In the genomic region with DNA sequence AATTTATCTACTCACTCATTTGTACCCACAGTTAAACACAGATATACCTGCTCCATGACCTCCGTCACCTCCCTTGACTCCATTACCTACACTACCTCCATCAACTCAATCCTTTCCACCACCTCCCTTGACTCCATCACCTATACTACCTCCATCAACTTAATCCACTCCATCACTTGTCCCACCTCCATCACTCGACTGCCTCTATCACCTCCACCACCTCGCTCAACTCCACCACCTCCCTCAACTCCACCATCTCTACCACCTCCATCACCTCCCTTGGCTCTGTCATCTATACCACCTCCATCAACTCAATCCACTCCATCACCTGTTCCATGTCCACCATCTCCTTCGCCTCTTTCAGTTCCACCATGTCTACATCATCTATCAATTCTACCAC, we compare ENCODE assay signal across 26 cellular contexts. TPM values are rescaled to one million over a fixed set of nuclear protein-coding genes. Genes with fewer than 3 reads are reported as not detected.
DNase-seq lines count a peak whose midpoint lies in the region; ATAC-seq, FAIRE-seq and TF ChIP-seq lines count a peak whose summit lies in the region.
"Had no signal": no experiment of that assay in that cellular context is flagged by ENCODE, and none has a peak within 500 bp of the region (broad histone marks: within the 10 kb centered on the region; RNA-seq: fewer than 3 reads in every experiment).

No MANE protein-coding gene starts in this region.

- no peak overlapping the region for H4K5ac ChIP-seq in H1 (ENCODE audit: insufficient read length, low read depth, low read length)

- CTCF ChIA-PET in HEK293 (lab: Yijun Ruan, JAX) (no interaction called here), H1 (lab: Charles Lee; ENCODE audit: partially characterized antibody) (no interaction called here), OCI-LY7 (lab: Charles Lee; ENCODE audit: unreplicated experiment) (no interaction called here)

- no peak overlapping the region for H3K4ac ChIP-seq in H1 (replicated peaks; ENCODE audit: insufficient read length, low read depth, low read length)

- H3K4me1 ChIP-seq in HEK293 (ENCODE audit: control insufficient read depth, insufficient read depth, low read length) (no peaks in the 10 kb centered on the region), H1 (replicated peaks in 1 of 4; ENCODE audit: control insufficient read depth in 3 of 4, insufficient read depth in 4 of 4, low read length in 3 of 4) (no peaks in the 10 kb centered on the region), OCI-LY7 (ENCODE audit: insufficient read depth, low read length, poor library complexity, severe bottlenecking) (no peaks in the 10 kb centered on the region)
- H3K4me1 ChIP-seq: A549 had no signal

- TF ChIP-seq CTCF in natural killer cell (IDR thresholded peaks at IDR 0.05) (no peak), HEK293 (tag by site-specific recombination; IDR thresholded peaks at IDR 0.05) (no peak), H1 (IDR thresholded peaks at IDR 0.05; ENCODE audit: control extremely low read depth in 1 of 3, insufficient read depth in 1 of 3, low read depth in 1 of 3, low read length in 3 of 3) (no peak), OCI-LY7 (conservative IDR thresholded peaks at IDR 0.05; ENCODE audit: low read length) (no peak)

- H3K27me3 Mint-ChIP-seq in natural killer cell treated with Interleukin-12 subunit alpha and Interleukin-12 subunit beta and Interleukin-15 and Interleukin-18, amount 100 ng/mL, for 72 hours: peaks cover 12 to 18% of the 10 kb centered on the region in 2 donors
- peaks cover 17 to 28% of the 10 kb centered on the region in 2 donors for H3K27me3 Mint-ChIP-seq in natural killer cell (ENCODE audit: low read depth in 2 of 2)

- TF ChIP-seq POLR2A in H1 (IDR thresholded peaks at IDR 0.05; ENCODE audit: control extremely low read depth in 1 of 2, low read depth in 2 of 2, low read length in 2 of 2): no peak

- H3K23me2 ChIP-seq in H1 (ENCODE audit: low read depth, low read length): peaks cover 7% of the 10 kb centered on the region; the same call in 1 of the 2 replicates

- H2AFZ ChIP-seq in H1 (ENCODE audit: low read length): no peak overlapping the region
- H2AFZ ChIP-seq in OCI-LY7 (ENCODE audit: low read length): no peak overlapping the region
- H2AFZ ChIP-seq: GM23248 had no signal

- H3K79me1 ChIP-seq in H1 (ENCODE audit: low read depth, low read length): no peaks in the 10 kb centered on the region

- TF ChIP-seq EP300 in H1 (IDR thresholded peaks at IDR 0.05; ENCODE audit: borderline replicate concordance in 1 of 2, low read depth in 2 of 2, low read length in 2 of 2): no peak

- no peak overlapping the region for H2BK12ac ChIP-seq in H1 (ENCODE audit: low read depth, low read length)

- no peak overlapping the region for H3K18ac ChIP-seq in H1 (ENCODE audit: extremely low read depth, low read length)

- BruUV-seq in OCI-LY7 (replicated peaks; lab: Mats Ljungman, UMichigan): no TSS peak

- in situ Hi-C loops in G401 (cut with HindIII; ENCODE audit: low sequenced_read_pairs): no loop called here

- H2BK15ac ChIP-seq in H1 (ENCODE audit: low read length): no peak overlapping the region

- no peaks in the 10 kb centered on the region for H3K9me2 ChIP-seq in OCI-LY7 (ENCODE audit: insufficient read depth, low read length)

- no peak overlapping the region for H2BK5ac ChIP-seq in H1 (ENCODE audit: low read depth, low read length)

- intact Hi-C loops in natural killer cell (cut with micrococcal nuclease) (no loop called here), OCI-LY7 (cut with micrococcal nuclease; ENCODE audit: unreplicated experiment) (no loop called here)

- H3K27me3 ChIP-seq in H1 (replicated peaks in 1 of 4; ENCODE audit: control insufficient read depth in 3 of 4, extremely low read depth in 1 of 4, insufficient read depth in 3 of 4, low read length in 3 of 4): no peaks in the 10 kb centered on the region; a peak in 1 of 7 replicates

- H4K91ac ChIP-seq in H1 (replicated peaks; ENCODE audit: insufficient read length, low read length): no peak overlapping the region

- no peak overlapping the region for H3K4me3 ChIP-seq in HEK293 (ENCODE audit: low read depth, low read length)
- H3K4me3 ChIP-seq in H1 (ENCODE audit: extremely low read depth in 1 of 4, insufficient read depth in 2 of 4, low read depth in 3 of 4, low read length in 4 of 4): no peak overlapping the region
- no peak overlapping the region for H3K4me3 ChIP-seq in OCI-LY7 (ENCODE audit: low read depth, low read length, poor library complexity, severe bottlenecking)
- H3K4me3 ChIP-seq: A549, GM23248 had no signal

- H2BK120ac ChIP-seq in H1 (replicated peaks; ENCODE audit: low read depth, low read length): no peak overlapping the region

- DNase-seq in natural killer cell treated with Interleukin-12 subunit alpha and Interleukin-12 subunit beta and Interleukin-15 and Interleukin-18, amount 100 ng/mL, for 72 hours (ENCODE audit: low spot score): no peak
- no peak for DNase-seq in natural killer cell
- DNase-seq in H1 (ENCODE audit: low read depth in 1 of 2, low spot score in 2 of 2): no peak
- DNase-seq in urothelium cell line (ENCODE audit: low spot score): no peak
- no peak for DNase-seq in G401 (ENCODE audit: low spot score)
- DNase-seq in OCI-LY7 (ENCODE audit: low spot score): no peak
- DNase-seq: 8988T; ACHN; AML-193; C1 segment of cervical spinal cord; Calu3; CD4-positive, alpha-beta memory T cell; COR-L47; DMS53; DMS79 treated with DMSO at 0.1 percent for 48 hours; GM23248; H9; HFFc6 had no signal

- no peak overlapping the region for H3K27ac Mint-ChIP-seq in natural killer cell treated with Interleukin-12 subunit alpha and Interleukin-12 subunit beta and Interleukin-15 and Interleukin-18, amount 100 ng/mL, for 72 hours
- no peak overlapping the region for H3K27ac Mint-ChIP-seq in natural killer cell
- H3K27ac Mint-ChIP-seq: CD4-positive, alpha-beta memory T cell; H9; HFFc6 had no signal

- H3K4me3 Mint-ChIP-seq in natural killer cell treated with Interleukin-12 subunit alpha and Interleukin-12 subunit beta and Interleukin-15 and Interleukin-18, amount 100 ng/mL, for 72 hours: peak overlapping the region; percentile 5
- no peak overlapping the region for H3K4me3 Mint-ChIP-seq in natural killer cell
- H3K4me3 Mint-ChIP-seq: CD4-positive, alpha-beta memory T cell; H9; HFFc6 had no signal

- POLR2A ChIA-PET in HEK293 (lab: Yijun Ruan, JAX) (no interaction called here), H1 (lab: Charles Lee; ENCODE audit: partially characterized antibody) (no interaction called here), OCI-LY7 (lab: Charles Lee) (no interaction called here)

- peaks cover 0 to 8% of the 10 kb centered on the region in 2 donors for H3K4me1 Mint-ChIP-seq in natural killer cell treated with Interleukin-12 subunit alpha and Interleukin-12 subunit beta and Interleukin-15 and Interleukin-18, amount 100 ng/mL, for 72 hours (ENCODE audit: low read depth in 2 of 2)
- peaks cover 4 to 8% of the 10 kb centered on the region in 2 donors for H3K4me1 Mint-ChIP-seq in natural killer cell
- H3K4me1 Mint-ChIP-seq: H9 had no signal

- no peaks in the 10 kb centered on the region for H4K20me1 ChIP-seq in H1 (replicated peaks in 1 of 2; ENCODE audit: control insufficient read depth in 1 of 2, insufficient read depth in 2 of 2, low read length in 2 of 2)
- no peaks in the 10 kb centered on the region for H4K20me1 ChIP-seq in OCI-LY7 (ENCODE audit: insufficient read depth, low read length)

- no peak overlapping the region for H4K8ac ChIP-seq in H1 (ENCODE audit: extremely low read depth, insufficient read depth, low read length)

- ATAC-seq in natural killer cell treated with Interleukin-12 subunit alpha and Interleukin-12 subunit beta and Interleukin-15 and Interleukin-18, amount 100 ng/mL, for 72 hours: no peak
- ATAC-seq in natural killer cell: no peak
- ATAC-seq: A549, HCT116 had no signal

- H3K27ac ChIP-seq in HEK293 (ENCODE audit: extremely low read depth, low read depth, low read length) (no peak overlapping the region), H1 (ENCODE audit: low read depth, low read length) (no peak overlapping the region), OCI-LY7 (ENCODE audit: low read depth, low read length, poor library complexity, severe bottlenecking) (no peak overlapping the region)
- H3K27ac ChIP-seq: A549, GM23248 had no signal

- H3K23ac ChIP-seq in H1 (ENCODE audit: insufficient read length): no peak overlapping the region

- H3K56ac ChIP-seq in H1 (replicated peaks; ENCODE audit: insufficient read length, low read depth, low read length): peak overlapping the region; percentile 69

- H3K9me3 ChIP-seq in HEK293 (ENCODE audit: control insufficient read depth, insufficient read depth, low read depth, low read length) (no peaks in the 10 kb centered on the region), H1 (ENCODE audit: insufficient read depth in 2 of 2, low read depth in 1 of 2, low read length in 1 of 2) (peaks cover 14 to 40% of the 10 kb centered on the region in 2 experiments), OCI-LY7 (ENCODE audit: low read length) (no peaks in the 10 kb centered on the region)
- H3K9me3 ChIP-seq: A549 had no signal

- 86 to 100% methylated on average over 1 to 4 of the region's 4 CpGs for WGBS in H1 (ENCODE audit: extremely low coverage in 1 of 2, insufficient coverage in 1 of 2, insufficient read length in 1 of 2, insufficient replicate concordance in 2 of 2, low coverage in 1 of 2, low lambda C conversion rate in 2 of 2, missing lambda C conversion rate in 1 of 2), 2 experiments

- no peak overlapping the region; the same call in 1 of the 2 replicates for H2AK5ac ChIP-seq in H1 (ENCODE audit: low read depth, low read length)

- no peak for TF ChIP-seq RAD21 in H1 (IDR thresholded peaks at IDR 0.05 in 1 of 2, conservative IDR thresholded peaks at IDR 0.05 in 1 of 2; ENCODE audit: low read depth in 2 of 2, low read length in 2 of 2)

- H3K79me2 ChIP-seq in H1 (ENCODE audit: control insufficient read depth in 1 of 2, insufficient read depth in 2 of 2, low read length in 2 of 2) (no peaks in the 10 kb centered on the region), OCI-LY7 (ENCODE audit: insufficient read depth, low read depth, low read length) (no peaks in the 10 kb centered on the region)

- peaks cover 9% of the 10 kb centered on the region for H3K36me3 Mint-ChIP-seq in natural killer cell treated with Interleukin-12 subunit alpha and Interleukin-12 subunit beta and Interleukin-15 and Interleukin-18, amount 100 ng/mL, for 72 hours
- no peaks in the 10 kb centered on the region for H3K36me3 Mint-ChIP-seq in natural killer cell

- H3K9me3 Mint-ChIP-seq in natural killer cell treated with Interleukin-12 subunit alpha and Interleukin-12 subunit beta and Interleukin-15 and Interleukin-18, amount 100 ng/mL, for 72 hours: peaks cover 9% of the 10 kb centered on the region
- peaks cover 5 to 19% of the 10 kb centered on the region in 2 donors for H3K9me3 Mint-ChIP-seq in natural killer cell

- H3K4me2 ChIP-seq in H1 (ENCODE audit: insufficient read depth in 1 of 2, low read depth in 2 of 2, low read length in 2 of 2) (no peak overlapping the region), OCI-LY7 (ENCODE audit: low read length) (no peak overlapping the region)
- H3K4me2 ChIP-seq: A549 had no signal

- no peak overlapping the region for H3K9ac ChIP-seq in H1 (replicated peaks in 1 of 4; ENCODE audit: extremely low read depth in 1 of 4, low read depth in 3 of 4, low read length in 3 of 4)
- H3K9ac ChIP-seq: GM23248 had no signal

- H2BK20ac ChIP-seq in H1 (ENCODE audit: low read length): no peak overlapping the region

- no peak overlapping the region for H3K14ac ChIP-seq in H1 (ENCODE audit: insufficient read length)

- FAIRE-seq in H1 (lab: Jason Lieb, UNC) (no peak), urothelium cell line (lab: Jason Lieb, UNC) (peak; percentile 79)
- FAIRE-seq: A549, G401.6, GM12891, GM18507 had no signal

- H3K36me3 ChIP-seq in HEK293 (ENCODE audit: control insufficient read depth in 2 of 2, insufficient read depth in 1 of 2, low read length in 2 of 2) (no peaks in the 10 kb centered on the region), H1 (ENCODE audit: control insufficient read depth in 2 of 4, insufficient read depth in 4 of 4, low read length in 3 of 4) (no peaks in the 10 kb centered on the region), OCI-LY7 (ENCODE audit: insufficient read depth, low read length) (no peaks in the 10 kb centered on the region)

RNA-seq across cellular contexts. Expression of gene WNT7A, which starts 51.3 kb away (rescaled TPM):
- total RNA-seq in natural killer cell treated with Interleukin-12 subunit alpha and Interleukin-12 subunit beta and Interleukin-15 and Interleukin-18, amount 100 ng/mL, for 72 hours: not detected
- under 1 TPM in 2 of 3 donors, not detected in 1; 0.18 to 0.45 TPM for total RNA-seq in natural killer cell
- not detected in 2 replicates for total RNA-seq in H1 (2021; fragmentation: NEBNext Ultra II Directional; extraction: Animal tissue kit (Norgen Biotek cat#: 25700))
- 0.02 and 0.11 TPM in 2 replicates for polyA plus RNA-seq in H1 (2011; rRNA removed)
- 0.04 TPM for polyA plus RNA-seq in H1 (2011; cell fraction: cytosol; rRNA removed)
- polyA plus RNA-seq in H1 (2011; cell fraction: nucleus; rRNA removed): 0.10 TPM
- not detected in 4 replicates for polyA plus RNA-seq in H1 (2012, experiment 1 of 2)
- polyA plus RNA-seq in H1 (2012, experiment 2 of 2): not detected
- polyA plus RNA-seq in H1 (2013, experiment 1 of 2): 0.02 TPM
- 0.04 TPM for polyA plus RNA-seq in H1 (2013, experiment 2 of 2)
- 0.06 TPM in 1 of 2 replicates, not detected in the other for polyA minus RNA-seq in H1 (2011; rRNA and poly(A)+ RNA removed)
- not detected for polyA minus RNA-seq in H1 (2011; cell fraction: cytosol; rRNA and poly(A)+ RNA removed)
- not detected for polyA minus RNA-seq in H1 (2011; cell fraction: nucleus; rRNA and poly(A)+ RNA removed)
- total RNA-seq in G401 (2014; rRNA removed; shearing (Covaris generic)): not detected in 2 replicates
- not detected in 2 replicates for total RNA-seq in OCI-LY7 (2014; rRNA removed; shearing (Covaris generic))
- not detected in 2 replicates for total RNA-seq in OCI-LY7 (2022)
- total RNA-seq: GM23248, H4, H9, HFFc6 had no signal
- polyA plus RNA-seq: BJ, GM23248 had no signal
